Comparison of ENCODE assay signal across 8 cellular contexts in genomic region chr5:59799668-59800374, GRCh38.
A peak's percentile ranks its signal among the peaks of the same experiment; 100 is the strongest.
DNase-seq lines count a peak whose midpoint lies in the region; ATAC-seq, FAIRE-seq and TF ChIP-seq lines count a peak whose summit lies in the region.

No MANE protein-coding gene starts in this region.

- TF ChIP-seq CTCF in GM12878 (IDR thresholded peaks at IDR 0.05 in 2 of 3, conservative IDR thresholded peaks at IDR 0.05 in 1 of 3; ENCODE audit: control insufficient read depth in 2 of 3, extremely low read depth in 1 of 3, insufficient read depth in 1 of 3, low read depth in 3 of 3, low read length in 3 of 3): peak; percentile 41 to 71 (median 58); a peak in 5 of 6 replicates

- H3K4me2 ChIP-seq in GM12878 (ENCODE audit: control insufficient read depth, insufficient read depth): peak overlapping the region; percentile 40; the same call in 1 of the 2 replicates

- peak; percentile 87 for DNase-seq in DMS 273 (lab: John Stamatoyannopoulos, UW; ENCODE audit: unreplicated experiment)
- peak; percentile 3 to 58 for DNase-seq in NCI-H524 (lab: John Stamatoyannopoulos, UW)
- DNase-seq in GM12878 (ENCODE audit: low read depth, low spot score): peak; percentile 24
- DNase-seq in small intestine: peak; percentile 67
- DNase-seq in posterior vena cava (ENCODE audit: low spot score): no peak

- H3K27me3 ChIP-seq in GM12878 (replicated peaks in 1 of 2; ENCODE audit: control insufficient read depth in 2 of 2, insufficient read depth in 2 of 2, low read length in 1 of 2) (no peaks in the 10 kb centered on the region), iPS-20b (ENCODE audit: insufficient read depth, low read length) (no peaks in the 10 kb centered on the region), small intestine (ENCODE audit: control insufficient read depth in 2 of 2, insufficient read depth in 2 of 2, low read length in 2 of 2) (no peaks in the 10 kb centered on the region)

- H3K9ac ChIP-seq in GM12878 (ENCODE audit: control insufficient read depth, insufficient read depth, low read length) (no peak overlapping the region), iPS-20b (ENCODE audit: low read depth, low read length) (peak overlapping the region; percentile 53; the same call in 1 of the 2 replicates)

- peak; percentile 57 for ATAC-seq in GM19035 (IDR thresholded peaks at IDR 0.05; ENCODE audit: unreplicated experiment)
- ATAC-seq in HG03139 (IDR thresholded peaks at IDR 0.05; ENCODE audit: unreplicated experiment): peak; percentile 28
- peak; percentile 79 for ATAC-seq in GM12878

- 2% methylated on average over 6 of the region's 6 CpGs for WGBS in GM12878 (ENCODE audit: insufficient coverage, insufficient replicate concordance, low lambda C conversion rate, missing lambda C conversion rate)
- WGBS in small intestine, 3 donors: 15 to 16% (median 16%) methylated on average over 6 of the region's 6 CpGs

- H3K36me3 ChIP-seq in GM12878 (ENCODE audit: control insufficient read depth in 2 of 2, insufficient read depth in 2 of 2, low read length in 1 of 2) (no peaks in the 10 kb centered on the region), iPS-20b (ENCODE audit: insufficient read depth, low read depth, low read length) (no peaks in the 10 kb centered on the region), small intestine (ENCODE audit: control insufficient read depth in 2 of 2, insufficient read depth in 2 of 2, low read length in 2 of 2) (no peaks in the 10 kb centered on the region)

- TF ChIP-seq EP300 in GM12878 (IDR thresholded peaks at IDR 0.05; ENCODE audit: borderline replicate concordance in 1 of 2, control insufficient read depth in 1 of 2, low read depth in 2 of 2, low read length in 2 of 2): no peak

- H3K4me3 ChIP-seq in GM12878: no peak overlapping the region; the same call in 1 of the 2 replicates
- peak overlapping the region; percentile 51; the same call in 1 of the 2 replicates for H3K4me3 ChIP-seq in iPS-20b (ENCODE audit: low read length)
- no peak overlapping the region for H3K4me3 ChIP-seq in small intestine (ENCODE audit: low read depth in 1 of 2, low read length in 2 of 2)

- H3K27ac ChIP-seq in GM12878 (ENCODE audit: control insufficient read depth, insufficient read depth): no peak overlapping the region
- no peak overlapping the region for H3K27ac ChIP-seq in iPS-20b (ENCODE audit: low read length)
- H3K27ac ChIP-seq in small intestine (ENCODE audit: low read depth in 1 of 2, low read length in 1 of 2): peak overlapping the region in 1 of 2 donors; percentile 41

- POLR2A ChIA-PET in GM12878 (lab: Charles Lee): no interaction called here

- intact Hi-C loops in GM12878 (cut with micrococcal nuclease; ENCODE audit: unreplicated experiment) (loop anchor here (1.0 to 10.0 kb wide), 6 partner anchors 76 to 905 kb away; no protein-coding TSS in a partner anchor), posterior vena cava (cut with DNase I) (loop anchor here (1.0 to 10.0 kb wide), 4 partner anchors 21 to 605 kb away; no protein-coding TSS in a partner anchor)

- peak; percentile 87 for FAIRE-seq in GM12878 (lab: Jason Lieb, UNC)
- FAIRE-seq in small intestine (lab: Jason Lieb, UNC): peak; percentile 93

- no peaks in the 10 kb centered on the region for H4K20me1 ChIP-seq in GM12878 (ENCODE audit: control insufficient read depth, insufficient read depth)

- H2AFZ ChIP-seq in GM12878 (ENCODE audit: control insufficient read depth, low read depth, low read length): no peak overlapping the region

- BruUV-seq in GM12878 (replicated peaks; lab: Mats Ljungman, UMichigan): no TSS peak

- SMC1A ChIA-PET in GM12878 (lab: Charles Lee; ENCODE audit: uncharacterized antibody, unreplicated experiment): interaction anchor here (0.6 to 2.1 kb wide), 16 partner anchors 8 to 1145 kb away, joined by 3 to 18 read pairs (median 4); partner anchors contain the start of gene ERCC8

- TF ChIP-seq POLR2A in GM12878 (IDR thresholded peaks at IDR 0.05; ENCODE audit: low read depth, low read length): no peak

- RAD21 ChIA-PET in GM12878 (lab: Charles Lee; ENCODE audit: unreplicated experiment): interaction anchor here (0.6 to 2.4 kb wide), 9 partner anchors 9 to 611 kb away, joined by 3 to 18 read pairs (median 4); no protein-coding TSS in a partner anchor

- H3K79me2 ChIP-seq in GM12878 (ENCODE audit: control insufficient read depth, insufficient read depth, low read length): no peaks in the 10 kb centered on the region

- peak; percentile 82 for TF ChIP-seq RAD21 in GM12878 (IDR thresholded peaks at IDR 0.05; ENCODE audit: insufficient read depth, low read depth, low read length)

- in situ Hi-C loops in GM12878 (cut with MboI): loop anchor here (5.0 to 10.0 kb wide), 2 partner anchors 413 to 615 kb away; no protein-coding TSS in a partner anchor

- CTCF ChIA-PET in GM12878 (lab: Yijun Ruan, JAX): interaction anchor here (0.7 to 4.6 kb wide), 27 partner anchors 10 to 908 kb away, joined by 3 to 39 read pairs (median 4); no protein-coding TSS in a partner anchor

- H3K4me1 ChIP-seq in GM12878 (ENCODE audit: control insufficient read depth, insufficient read depth, low read length) (peaks cover 11% of the 10 kb centered on the region; the same call in 1 of the 2 replicates), iPS-20b (ENCODE audit: insufficient read depth, low read length) (peaks cover 21% of the 10 kb centered on the region), small intestine (ENCODE audit: control insufficient read depth in 2 of 2, insufficient read depth in 1 of 2, low read depth in 1 of 2, low read length in 1 of 2) (peaks cover 0 to 8% of the 10 kb centered on the region in 2 donors)

- H3K9me3 ChIP-seq in GM12878 (replicated peaks; ENCODE audit: control insufficient read depth, insufficient read depth, low read length): no peaks in the 10 kb centered on the region
- no peaks in the 10 kb centered on the region for H3K9me3 ChIP-seq in iPS-20b (ENCODE audit: insufficient read depth, low read depth, low read length)
- no peaks in the 10 kb centered on the region for H3K9me3 ChIP-seq in small intestine (ENCODE audit: control insufficient read depth, low read depth)

TF ChIP-seq in GM12878, 131 proteins besides CTCF, POLR2A, EP300 and RAD21 (continues in another document):
- no peak for TF ChIP-seq IKZF1 (conservative IDR thresholded peaks at IDR 0.05)
- TF ChIP-seq, protein P1, sequence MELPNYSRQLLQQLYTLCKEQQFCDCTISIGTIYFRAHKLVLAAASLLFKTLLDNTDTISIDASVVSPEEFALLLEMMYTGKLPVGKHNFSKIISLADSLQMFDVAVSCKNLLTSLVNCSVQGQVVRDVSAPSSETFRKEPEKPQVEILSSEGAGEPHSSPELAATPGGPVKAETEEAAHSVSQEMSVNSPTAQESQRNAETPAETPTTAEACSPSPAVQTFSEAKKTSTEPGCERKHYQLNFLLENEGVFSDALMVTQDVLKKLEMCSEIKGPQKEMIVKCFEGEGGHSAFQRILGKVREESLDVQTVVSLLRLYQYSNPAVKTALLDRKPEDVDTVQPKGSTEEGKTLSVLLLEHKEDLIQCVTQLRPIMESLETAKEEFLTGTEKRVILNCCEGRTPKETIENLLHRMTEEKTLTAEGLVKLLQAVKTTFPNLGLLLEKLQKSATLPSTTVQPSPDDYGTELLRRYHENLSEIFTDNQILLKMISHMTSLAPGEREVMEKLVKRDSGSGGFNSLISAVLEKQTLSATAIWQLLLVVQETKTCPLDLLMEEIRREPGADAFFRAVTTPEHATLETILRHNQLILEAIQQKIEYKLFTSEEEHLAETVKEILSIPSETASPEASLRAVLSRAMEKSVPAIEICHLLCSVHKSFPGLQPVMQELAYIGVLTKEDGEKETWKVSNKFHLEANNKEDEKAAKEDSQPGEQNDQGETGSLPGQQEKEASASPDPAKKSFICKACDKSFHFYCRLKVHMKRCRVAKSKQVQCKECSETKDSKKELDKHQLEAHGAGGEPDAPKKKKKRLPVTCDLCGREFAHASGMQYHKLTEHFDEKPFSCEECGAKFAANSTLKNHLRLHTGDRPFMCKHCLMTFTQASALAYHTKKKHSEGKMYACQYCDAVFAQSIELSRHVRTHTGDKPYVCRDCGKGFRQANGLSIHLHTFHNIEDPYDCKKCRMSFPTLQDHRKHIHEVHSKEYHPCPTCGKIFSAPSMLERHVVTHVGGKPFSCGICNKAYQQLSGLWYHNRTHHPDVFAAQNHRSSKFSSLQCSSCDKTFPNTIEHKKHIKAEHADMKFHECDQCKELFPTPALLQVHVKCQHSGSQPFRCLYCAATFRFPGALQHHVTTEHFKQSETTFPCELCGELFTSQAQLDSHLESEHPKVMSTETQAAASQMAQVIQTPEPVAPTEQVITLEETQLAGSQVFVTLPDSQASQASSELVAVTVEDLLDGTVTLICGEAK (IDR thresholded peaks at IDR 0.05; ENCODE audit: borderline replicate concordance): no peak
- peak; percentile 65 for TF ChIP-seq SMC3 (IDR thresholded peaks at IDR 0.05; ENCODE audit: borderline replicate concordance, low read length)
- TF ChIP-seq, protein P2, sequence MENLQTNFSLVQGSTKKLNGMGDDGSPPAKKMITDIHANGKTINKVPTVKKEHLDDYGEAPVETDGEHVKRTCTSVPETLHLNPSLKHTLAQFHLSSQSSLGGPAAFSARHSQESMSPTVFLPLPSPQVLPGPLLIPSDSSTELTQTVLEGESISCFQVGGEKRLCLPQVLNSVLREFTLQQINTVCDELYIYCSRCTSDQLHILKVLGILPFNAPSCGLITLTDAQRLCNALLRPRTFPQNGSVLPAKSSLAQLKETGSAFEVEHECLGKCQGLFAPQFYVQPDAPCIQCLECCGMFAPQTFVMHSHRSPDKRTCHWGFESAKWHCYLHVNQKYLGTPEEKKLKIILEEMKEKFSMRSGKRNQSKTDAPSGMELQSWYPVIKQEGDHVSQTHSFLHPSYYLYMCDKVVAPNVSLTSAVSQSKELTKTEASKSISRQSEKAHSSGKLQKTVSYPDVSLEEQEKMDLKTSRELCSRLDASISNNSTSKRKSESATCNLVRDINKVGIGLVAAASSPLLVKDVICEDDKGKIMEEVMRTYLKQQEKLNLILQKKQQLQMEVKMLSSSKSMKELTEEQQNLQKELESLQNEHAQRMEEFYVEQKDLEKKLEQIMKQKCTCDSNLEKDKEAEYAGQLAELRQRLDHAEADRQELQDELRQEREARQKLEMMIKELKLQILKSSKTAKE (IDR thresholded peaks at IDR 0.05; ENCODE audit: low read depth, poor library complexity, severe bottlenecking): peak; percentile 4
- no peak for TF ChIP-seq ZNF274 (IDR thresholded peaks at IDR 0.05; ENCODE audit: insufficient read depth, insufficient read length)
- no peak for TF ChIP-seq NFYA (IDR thresholded peaks at IDR 0.05; ENCODE audit: borderline replicate concordance, low read depth, low read length)
- TF ChIP-seq, protein P3, sequence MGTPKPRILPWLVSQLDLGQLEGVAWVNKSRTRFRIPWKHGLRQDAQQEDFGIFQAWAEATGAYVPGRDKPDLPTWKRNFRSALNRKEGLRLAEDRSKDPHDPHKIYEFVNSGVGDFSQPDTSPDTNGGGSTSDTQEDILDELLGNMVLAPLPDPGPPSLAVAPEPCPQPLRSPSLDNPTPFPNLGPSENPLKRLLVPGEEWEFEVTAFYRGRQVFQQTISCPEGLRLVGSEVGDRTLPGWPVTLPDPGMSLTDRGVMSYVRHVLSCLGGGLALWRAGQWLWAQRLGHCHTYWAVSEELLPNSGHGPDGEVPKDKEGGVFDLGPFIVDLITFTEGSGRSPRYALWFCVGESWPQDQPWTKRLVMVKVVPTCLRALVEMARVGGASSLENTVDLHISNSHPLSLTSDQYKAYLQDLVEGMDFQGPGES (IDR thresholded peaks at IDR 0.05): no peak

Comparison
In these comparisons a context has a peak if more than half of its experiments do, and no peak if none do; other contexts are left out.
1. ATAC-seq: peak in every context shown above with its lines; median percentile 79 in GM12878; 57 in GM19035; 28 in HG03139.